ENCODE assay signal across 12 cellular contexts in the genomic region with DNA sequence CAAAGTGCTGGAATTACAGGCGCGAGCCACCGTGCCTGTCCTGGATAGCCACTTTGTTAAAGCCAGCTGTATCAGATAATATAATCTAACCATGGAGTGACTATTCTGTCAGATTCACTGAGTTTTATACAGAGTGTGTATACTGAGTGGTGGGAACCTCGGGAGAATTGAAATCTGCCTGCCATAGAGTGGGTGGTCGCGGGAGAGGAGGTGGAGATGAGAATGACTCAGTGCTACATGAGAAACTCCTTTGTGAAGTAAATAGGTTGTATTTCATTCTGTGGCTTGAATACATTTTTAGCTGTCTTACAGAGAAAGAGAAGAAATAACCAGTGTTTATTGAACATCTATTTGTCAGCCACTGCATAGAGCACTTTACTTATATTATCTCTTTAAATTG. TPM values are rescaled to one million over a fixed set of nuclear protein-coding genes. Genes with fewer than 3 reads are reported as not detected.
DNase-seq lines count a peak whose midpoint lies in the region; ATAC-seq and TF ChIP-seq lines count a peak whose summit lies in the region.
"Had no signal": no experiment of that assay in that cellular context is flagged by ENCODE, and none has a peak within 500 bp of the region (broad histone marks: within the 10 kb centered on the region; RNA-seq: fewer than 3 reads in every experiment).

No MANE protein-coding gene starts in this region.

- H3K36me3 Mint-ChIP-seq in T-helper 2 cell treated with Interferon-gamma antibody and Interleukin-4, amounts not matched to agents 5 μg/mL and 100 μg/mL, for 36 hours (ENCODE audit: low read depth) = peaks cover 9% of the 10 kb centered on the region
- H3K36me3 Mint-ChIP-seq in endodermal cell (ENCODE audit: low read depth) = peaks cover 13% of the 10 kb centered on the region

- peak; percentile 25 for DNase-seq in T-helper 2 cell treated with Interferon-gamma antibody and Interleukin-4, amounts not matched to agents 5 μg/mL and 100 μg/mL, for 36 hours (ENCODE audit: low spot score)
- no peak for DNase-seq in T-helper 2 cell
- DNase-seq in SJSA1 (ENCODE audit: low read depth in 1 of 2, low spot score in 2 of 2) = peak in 1 of 2 experiments; percentile 57
- no peak for DNase-seq in endodermal cell
- DNase-seq in stimulated activated CD4-positive, alpha-beta T cell treated with anti-CD3 and anti-CD28 coated beads, Interleukin-4, amount 100 ng/mL, for 24 hours = peak; percentile 17
- no peak for DNase-seq in germinal center (ENCODE audit: low spot score)
- no peak for DNase-seq in NCI-H2227 treated with DMSO at 0.1 percent for 48 hours (lab: John Stamatoyannopoulos, UW)
- DNase-seq: 8988T, KG1, NCI-H524 had no signal

- peaks cover 3% of the 10 kb centered on the region for H3K4me1 Mint-ChIP-seq in T-helper 2 cell treated with Interferon-gamma antibody and Interleukin-4, amounts not matched to agents 5 μg/mL and 100 μg/mL, for 36 hours (ENCODE audit: low read depth)
- peaks cover 2% of the 10 kb centered on the region for H3K4me1 Mint-ChIP-seq in endodermal cell

- H3K27me3 ChIP-seq in SJSA1 (replicated peaks) (no peaks in the 10 kb centered on the region), endodermal cell (ENCODE audit: control insufficient read depth, insufficient read depth, low read length, poor library complexity, severe bottlenecking) (no peaks in the 10 kb centered on the region)
- H3K27me3 ChIP-seq: testis had no signal

- H3K4me1 ChIP-seq in SJSA1 (replicated peaks) (peaks cover 14% of the 10 kb centered on the region), endodermal cell (ENCODE audit: control insufficient read depth, insufficient read depth, low read length) (peaks cover 7% of the 10 kb centered on the region)

- no peak overlapping the region for H3K4me3 Mint-ChIP-seq in T-helper 2 cell treated with Interferon-gamma antibody and Interleukin-4, amounts not matched to agents 5 μg/mL and 100 μg/mL, for 36 hours
- H3K4me3 Mint-ChIP-seq in endodermal cell = no peak overlapping the region

- WGBS in endodermal cell (ENCODE audit: insufficient coverage in 1 of 2, insufficient read length in 1 of 2), 2 experiments = 77 to 78% methylated on average over 5 to 6 of the region's 6 CpGs

- H3K27ac Mint-ChIP-seq in T-helper 2 cell treated with Interferon-gamma antibody and Interleukin-4, amounts not matched to agents 5 μg/mL and 100 μg/mL, for 36 hours = no peak overlapping the region
- H3K27ac Mint-ChIP-seq in endodermal cell = peak overlapping the region; percentile 50

- no peak for TF ChIP-seq CTCF in endodermal cell (conservative IDR thresholded peaks at IDR 0.05)

- no peak overlapping the region for H3K9ac ChIP-seq in endodermal cell (ENCODE audit: extremely low read depth, low read length, poor library complexity, severe bottlenecking)

- no peak for ATAC-seq in GM19023 (IDR thresholded peaks at IDR 0.05; ENCODE audit: unreplicated experiment)

- H3K27ac ChIP-seq in SJSA1 (peak overlapping the region; percentile 14; the same call in 1 of the 2 replicates), endodermal cell (ENCODE audit: low read depth, low read length) (no peak overlapping the region)
- H3K27ac ChIP-seq: testis had no signal

- H3K27me3 Mint-ChIP-seq in T-helper 2 cell treated with Interferon-gamma antibody and Interleukin-4, amounts not matched to agents 5 μg/mL and 100 μg/mL, for 36 hours (ENCODE audit: low read depth) = no peaks in the 10 kb centered on the region
- no peaks in the 10 kb centered on the region for H3K27me3 Mint-ChIP-seq in endodermal cell (ENCODE audit: insufficient read depth)

- no peaks in the 10 kb centered on the region for H3K9me3 Mint-ChIP-seq in T-helper 2 cell treated with Interferon-gamma antibody and Interleukin-4, amounts not matched to agents 5 μg/mL and 100 μg/mL, for 36 hours
- H3K9me3 Mint-ChIP-seq in endodermal cell = no peaks in the 10 kb centered on the region

- H3K4me3 ChIP-seq in SJSA1 (no peak overlapping the region), endodermal cell (ENCODE audit: low read length) (no peak overlapping the region)
- H3K4me3 ChIP-seq: testis had no signal

- no peaks in the 10 kb centered on the region for H3K9me3 ChIP-seq in SJSA1 (replicated peaks)
- no peaks in the 10 kb centered on the region for H3K9me3 ChIP-seq in endodermal cell (ENCODE audit: control insufficient read depth, low read length)
- H3K9me3 ChIP-seq: testis had no signal

- peaks cover 22% of the 10 kb centered on the region for H3K36me3 ChIP-seq in SJSA1
- H3K36me3 ChIP-seq in endodermal cell (ENCODE audit: control insufficient read depth, insufficient read depth, low read length) = peaks cover 23% of the 10 kb centered on the region

RNA-seq across cellular contexts. Expression of a gene that starts 26.4 kb away (rescaled TPM):
- 286 and 291 TPM in 2 replicates for total RNA-seq in SJSA1 (2014; rRNA removed; shearing (Covaris generic))
- total RNA-seq in endodermal cell = 100 to 1,000 TPM; 119 to 128 TPM
- polyA plus RNA-seq in endodermal cell (2013, experiment 1 of 2) = 93.0 TPM
- polyA plus RNA-seq in endodermal cell (2013, experiment 2 of 2) = 84.4 TPM

RNA-seq across cellular contexts. Expression of a gene that starts 46.1 kb away (rescaled TPM):
- 2.7 and 5.8 TPM in 2 replicates for total RNA-seq in SJSA1 (2014; rRNA removed; shearing (Covaris generic))
- total RNA-seq in endodermal cell = 10 to 100 TPM; 12.2 to 12.7 TPM
- polyA plus RNA-seq in endodermal cell (2013, experiment 1 of 2) = 10.2 TPM
- 7.8 TPM for polyA plus RNA-seq in endodermal cell (2013, experiment 2 of 2)

RNA-seq across cellular contexts. Expression of a gene that starts 50.8 kb away (rescaled TPM):
- total RNA-seq in SJSA1 (2014; rRNA removed; shearing (Covaris generic)) = 167 and 184 TPM in 2 replicates
- total RNA-seq in endodermal cell = 10 to 100 TPM; 56.7 to 60.0 TPM
- 72.4 TPM for polyA plus RNA-seq in endodermal cell (2013, experiment 1 of 2)
- 76.0 TPM for polyA plus RNA-seq in endodermal cell (2013, experiment 2 of 2)

Comparison
In these comparisons a context has a peak if more than half of its experiments do, and no peak if none do; other contexts are left out.
1. DNase-seq: peak in T-helper 2 cell treated with Interferon-gamma antibody and Interleukin-4, amounts not matched to agents 5 μg/mL and 100 μg/mL, for 36 hours (single experiment) and stimulated activated CD4-positive, alpha-beta T cell treated with anti-CD3 and anti-CD28 coated beads, Interleukin-4, amount 100 ng/mL, for 24 hours (single experiment); none in T-helper 2 cell (0 of 5), endodermal cell (single experiment), germinal center (single experiment) and NCI-H2227 treated with DMSO at 0.1 percent for 48 hours (single experiment).